Comparison of ENCODE assay signal across 24 cellular contexts in the genomic region with DNA sequence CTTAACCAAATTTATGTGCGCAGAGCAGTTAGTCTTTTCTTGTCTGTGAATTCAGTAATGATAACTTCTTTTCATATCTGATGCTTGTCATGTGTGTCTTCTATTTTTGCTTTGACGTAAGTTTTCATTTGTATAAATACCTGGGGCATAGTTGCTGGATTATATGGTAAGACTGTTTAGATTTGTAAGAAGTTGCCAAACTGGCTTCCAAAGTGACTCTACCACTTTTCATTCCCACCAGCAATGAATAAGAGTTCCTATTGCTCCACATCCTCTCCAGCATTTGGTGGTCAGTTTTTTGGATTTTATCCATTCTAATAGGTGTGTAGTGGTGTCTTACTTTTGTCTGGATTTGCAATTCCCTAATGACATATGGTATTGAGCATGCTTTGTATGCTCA. TPM values are rescaled to one million over a fixed set of nuclear protein-coding genes. Genes with fewer than 3 reads are reported as not detected.
"Had no signal": no experiment of that assay in that cellular context is flagged by ENCODE, and none has a peak within 500 bp of the region (broad histone marks: within the 10 kb centered on the region; RNA-seq: fewer than 3 reads in every experiment).

No MANE protein-coding gene starts in this region.

- H3K4me2 ChIP-seq: hepatocyte had no signal

- H3K4me1 ChIP-seq: psoas muscle, tibial artery, upper lobe of left lung, uterus had no signal

- H3K27ac ChIP-seq: hepatocyte, neutrophil, psoas muscle, skin epidermis, tibial artery, upper lobe of left lung, uterus had no signal

- H3K27me3 ChIP-seq: hepatocyte, neutrophil, tibial artery, upper lobe of left lung, uterus had no signal

- H3K79me2 ChIP-seq: hepatocyte had no signal

- ATAC-seq: effector memory CD8-positive, alpha-beta T cell; left colon; left ventricle myocardium superior; naive thymus-derived CD8-positive, alpha-beta T cell; psoas muscle; sciatic nerve; stimulated activated naive CD8-positive, alpha-beta T cell treated with anti-CD3 and anti-CD28 coated beads, Interleukin-15, Interleukin-2, amounts not matched to agents 100 U/mL and 50 U/mL, for 24 hours had no signal

- H3K36me3 ChIP-seq: uterus had no signal

- H3K4me3 ChIP-seq: hepatocyte, psoas muscle, skin epidermis, tibial artery, upper lobe of left lung, uterus had no signal

- H2AFZ ChIP-seq: hepatocyte had no signal

- DNase-seq: effector memory CD8-positive, alpha-beta T cell; foreskin melanocyte; head of caudate nucleus; kidney; left colon; left ventricle myocardium superior; mesendoderm; naive thymus-derived CD8-positive, alpha-beta T cell; psoas muscle; retina; stimulated activated CD4-positive, alpha-beta T cell treated with anti-CD3 and anti-CD28 coated beads, Interleukin-2, amount 100 ng/mL, for 24 hours; stimulated activated naive CD8-positive, alpha-beta T cell treated with anti-CD3 and anti-CD28 coated beads, Interleukin-15, Interleukin-2, amounts not matched to agents 100 U/mL and 50 U/mL, for 24 hours; tibial artery; upper lobe of left lung; uterus had no signal

RNA-seq across cellular contexts. Expression of gene ANHX, which starts 45.5 kb away (rescaled TPM):
- total RNA-seq: endothelial cell of umbilical vein; hepatocyte; kidney; left colon; left ventricle myocardium superior; lung microvascular endothelial cell; mononuclear cell; naive thymus-derived CD8-positive, alpha-beta T cell; osteoblast; psoas muscle; sciatic nerve; temporal lobe; upper lobe of left lung had no signal
